1 cellular context compared by ENCODE assay signal in genomic region chr2:216871333-216871934, GRCh38.
A peak's percentile ranks its signal among the peaks of the same experiment; 100 is the strongest.
TF ChIP-seq lines count a peak whose summit lies in the region.

No MANE protein-coding gene starts in this region.

TF ChIP-seq in HepG2, 621 proteins besides CTCF, POLR2A, EP300 and RAD21 (continued from another document and continues in another):
- TF ChIP-seq DZIP1 (CRISPR knock-in tag; IDR thresholded peaks at IDR 0.05) = no peak
- TF ChIP-seq ATF7 (IDR thresholded peaks at IDR 0.05) = peak; percentile 63; the same call in 1 of the 2 replicates
- TF ChIP-seq ATF7 (CRISPR knock-in tag; IDR thresholded peaks at IDR 0.05) = no peak; the same call in 1 of the 2 replicates
- no peak for TF ChIP-seq ZNF589 (CRISPR knock-in tag; conservative IDR thresholded peaks at IDR 0.05)
- peak; percentile 82 for TF ChIP-seq PHF21A (CRISPR knock-in tag; IDR thresholded peaks at IDR 0.05)
- TF ChIP-seq IRF9 (CRISPR knock-in tag; IDR thresholded peaks at IDR 0.05; ENCODE audit: borderline replicate concordance) = no peak
- TF ChIP-seq KLF13 (CRISPR knock-in tag; IDR thresholded peaks at IDR 0.05) = no peak
- TF ChIP-seq ZBTB7A (CRISPR knock-in tag; IDR thresholded peaks at IDR 0.05) = 0 out of 2 replicates have a peak, but pooled peaks have one; percentile 50
- TF ChIP-seq NFE2L1 (CRISPR knock-in tag; IDR thresholded peaks at IDR 0.05; ENCODE audit: borderline replicate concordance) = no peak
- TF ChIP-seq SMAD1 (CRISPR knock-in tag; IDR thresholded peaks at IDR 0.05; ENCODE audit: borderline replicate concordance, low read depth) = no peak
- no peak for TF ChIP-seq RFXANK (CRISPR knock-in tag; IDR thresholded peaks at IDR 0.05)
- TF ChIP-seq E2F5 (CRISPR knock-in tag; conservative IDR thresholded peaks at IDR 0.05) = no peak
- TF ChIP-seq MED1 (CRISPR knock-in tag; IDR thresholded peaks at IDR 0.05) = peak; percentile 55; the same call in 1 of the 2 replicates
- peak; percentile 82 for TF ChIP-seq RCOR2 (CRISPR knock-in tag; IDR thresholded peaks at IDR 0.05)
- TF ChIP-seq ZNF891 (CRISPR knock-in tag; IDR thresholded peaks at IDR 0.05) = no peak
- no peak for TF ChIP-seq TAF15 (IDR thresholded peaks at IDR 0.05; ENCODE audit: low read depth, low read length, poor library complexity, severe bottlenecking)
- peak; percentile 25; the same call in 1 of the 2 replicates for TF ChIP-seq ZNF878 (CRISPR knock-in tag; IDR thresholded peaks at IDR 0.05)
- peak; percentile 86 for TF ChIP-seq PHF5A (CRISPR knock-in tag; IDR thresholded peaks at IDR 0.05; ENCODE audit: low read depth, unreplicated experiment)
- TF ChIP-seq ZNF703 (CRISPR knock-in tag; IDR thresholded peaks at IDR 0.05; ENCODE audit: borderline replicate concordance) = no peak
- no peak for TF ChIP-seq SNAI1 (CRISPR knock-in tag; IDR thresholded peaks at IDR 0.05; ENCODE audit: borderline replicate concordance)
- TF ChIP-seq ZNF234 (CRISPR knock-in tag; conservative IDR thresholded peaks at IDR 0.05) = no peak
- TF ChIP-seq BCL6 (CRISPR knock-in tag; IDR thresholded peaks at IDR 0.05) = peak; percentile 92
- no peak for TF ChIP-seq ZNF224 (CRISPR knock-in tag; IDR thresholded peaks at IDR 0.05)
- TF ChIP-seq CBX1 (IDR thresholded peaks at IDR 0.05; ENCODE audit: low read depth) = peak; percentile 63
- TF ChIP-seq ZNF24 (IDR thresholded peaks at IDR 0.05) = no peak
- peak; percentile 53; the same call in 1 of the 2 replicates for TF ChIP-seq KMT2B (CRISPR knock-in tag; IDR thresholded peaks at IDR 0.05)
- no peak for TF ChIP-seq ARID2 (CRISPR knock-in tag; IDR thresholded peaks at IDR 0.05; ENCODE audit: borderline replicate concordance)
- TF ChIP-seq KAT7 (CRISPR knock-in tag; IDR thresholded peaks at IDR 0.05; ENCODE audit: borderline replicate concordance) = no peak
- 0 out of 2 replicates have a peak, but pooled peaks have one; percentile 67 for TF ChIP-seq KDM6A (CRISPR knock-in tag; IDR thresholded peaks at IDR 0.05; ENCODE audit: low read depth)
- peak; percentile 47; the same call in 1 of the 2 replicates for TF ChIP-seq ZNF547 (CRISPR knock-in tag; IDR thresholded peaks at IDR 0.05)
- peak; percentile 94 for TF ChIP-seq KLF6 (CRISPR knock-in tag; IDR thresholded peaks at IDR 0.05)
- no peak for TF ChIP-seq ZC3H4 (CRISPR knock-in tag; IDR thresholded peaks at IDR 0.05; ENCODE audit: borderline replicate concordance)
- no peak; the same call in 1 of the 2 replicates for TF ChIP-seq ZNF607 (CRISPR knock-in tag; IDR thresholded peaks at IDR 0.05; ENCODE audit: borderline replicate concordance)
- peak; percentile 56; the same call in 1 of the 2 replicates for TF ChIP-seq TP53 (CRISPR knock-in tag; conservative IDR thresholded peaks at IDR 0.05)
- TF ChIP-seq SP5 (CRISPR knock-in tag; IDR thresholded peaks at IDR 0.05; ENCODE audit: borderline replicate concordance, low read depth) = 0 out of 2 replicates have a peak, but pooled peaks have one; percentile 25
- TF ChIP-seq ZMYM2 (CRISPR knock-in tag; IDR thresholded peaks at IDR 0.05) = no peak
- TF ChIP-seq HMG20A (CRISPR knock-in tag; IDR thresholded peaks at IDR 0.05; ENCODE audit: borderline replicate concordance) = peak; percentile 88
- TF ChIP-seq ATF3 (CRISPR knock-in tag; IDR thresholded peaks at IDR 0.05) = no peak; the same call in 1 of the 2 replicates
- TF ChIP-seq HDAC2 (CRISPR knock-in tag; IDR thresholded peaks at IDR 0.05) = peak; percentile 81
- no peak for TF ChIP-seq MAFK (conservative IDR thresholded peaks at IDR 0.05 in 1 of 2, IDR thresholded peaks at IDR 0.05 in 1 of 2; ENCODE audit: low read length in 2 of 2)
- TF ChIP-seq HNF1B (CRISPR knock-in tag; IDR thresholded peaks at IDR 0.05) = peak; percentile 48; the same call in 1 of the 2 replicates
- no peak for TF ChIP-seq RBFOX2 (IDR thresholded peaks at IDR 0.05; ENCODE audit: low read depth, low read length)
- TF ChIP-seq ZNF225 (CRISPR knock-in tag; IDR thresholded peaks at IDR 0.05) = no peak
- peak; percentile 90 for TF ChIP-seq ATF1 (CRISPR knock-in tag; IDR thresholded peaks at IDR 0.05)
- TF ChIP-seq RFX3 (CRISPR knock-in tag; IDR thresholded peaks at IDR 0.05) = no peak
- TF ChIP-seq MXD4 (CRISPR knock-in tag; IDR thresholded peaks at IDR 0.05) = no peak
- no peak for TF ChIP-seq ZNF564 (CRISPR knock-in tag; IDR thresholded peaks at IDR 0.05)
- peak; percentile 91; the same call in 1 of the 2 replicates for TF ChIP-seq DPF2 (CRISPR knock-in tag; IDR thresholded peaks at IDR 0.05; ENCODE audit: borderline replicate concordance, low read depth)
- no peak for TF ChIP-seq ZNF672 (CRISPR knock-in tag; IDR thresholded peaks at IDR 0.05)
- peak; percentile 78; the same call in 1 of the 2 replicates for TF ChIP-seq ZNF414 (CRISPR knock-in tag; IDR thresholded peaks at IDR 0.05)
- no peak for TF ChIP-seq FUBP1 (CRISPR knock-in tag; IDR thresholded peaks at IDR 0.05; ENCODE audit: borderline replicate concordance)
- TF ChIP-seq ZFAT (CRISPR knock-in tag; conservative IDR thresholded peaks at IDR 0.05) = no peak
- TF ChIP-seq FOXO4 (CRISPR knock-in tag; conservative IDR thresholded peaks at IDR 0.05) = no peak
- TF ChIP-seq SPEN (CRISPR knock-in tag; IDR thresholded peaks at IDR 0.05; ENCODE audit: low read depth) = no peak; the same call in 1 of the 2 replicates
- peak; percentile 87 for TF ChIP-seq CREM (IDR thresholded peaks at IDR 0.05)
- TF ChIP-seq CREM (CRISPR knock-in tag; IDR thresholded peaks at IDR 0.05) = no peak
- no peak for TF ChIP-seq NFYB (CRISPR knock-in tag; IDR thresholded peaks at IDR 0.05)
- peak; percentile 90 for TF ChIP-seq ZBTB37 (CRISPR knock-in tag; IDR thresholded peaks at IDR 0.05)
- no peak for TF ChIP-seq RNF2 (conservative IDR thresholded peaks at IDR 0.05; ENCODE audit: low read depth)
- no peak for TF ChIP-seq ZNF678 (CRISPR knock-in tag; IDR thresholded peaks at IDR 0.05)
- no peak for TF ChIP-seq SIN3A (IDR thresholded peaks at IDR 0.05; ENCODE audit: borderline replicate concordance, low read depth, low read length)
- no peak for TF ChIP-seq DR1 (CRISPR knock-in tag; IDR thresholded peaks at IDR 0.05)
- peak; percentile 8; the same call in 1 of the 2 replicates for TF ChIP-seq LCORL (IDR thresholded peaks at IDR 0.05)
- peak; percentile 79 for TF ChIP-seq LCORL (CRISPR knock-in tag; IDR thresholded peaks at IDR 0.05)
- no peak for TF ChIP-seq ZNF777 (CRISPR knock-in tag; IDR thresholded peaks at IDR 0.05)
- TF ChIP-seq SAP130 (CRISPR knock-in tag; IDR thresholded peaks at IDR 0.05; ENCODE audit: low read depth) = peak; percentile 86
- TF ChIP-seq IKZF5 (CRISPR knock-in tag; IDR thresholded peaks at IDR 0.05) = peak; percentile 32; the same call in 1 of the 2 replicates
- peak; percentile 96 for TF ChIP-seq GATAD2A (CRISPR knock-in tag; IDR thresholded peaks at IDR 0.05)
- TF ChIP-seq ZBTB3 (CRISPR knock-in tag; IDR thresholded peaks at IDR 0.05; ENCODE audit: borderline replicate concordance, low read depth) = 0 out of 2 replicates have a peak, but pooled peaks have one; percentile 39
